13 cellular contexts compared by ENCODE assay signal in genomic region chr6:148432405-148433195, GRCh38.
DNase-seq lines count a peak whose midpoint lies in the region; ATAC-seq and TF ChIP-seq lines count a peak whose summit lies in the region.
"Had no signal": no experiment of that assay in that cellular context is flagged by ENCODE, and none has a peak within 500 bp of the region (broad histone marks: within the 10 kb centered on the region; RNA-seq: fewer than 3 reads in every experiment).

No MANE protein-coding gene starts in this region.

- H3K9me3 ChIP-seq in GM23248 (ENCODE audit: low read depth) (no peaks in the 10 kb centered on the region), esophagus squamous epithelium (no peaks in the 10 kb centered on the region), osteoblast (ENCODE audit: low read depth, low read length) (no peaks in the 10 kb centered on the region)

- H3K27me3 ChIP-seq in GM23248 (replicated peaks; ENCODE audit: insufficient read depth) (no peaks in the 10 kb centered on the region), esophagus squamous epithelium (no peaks in the 10 kb centered on the region), osteoblast (ENCODE audit: insufficient read depth, low read length) (no peaks in the 10 kb centered on the region)

- in situ Hi-C loops in GM23248 (cut with MboI): no loop called here
- in situ Hi-C loops in KBM-7 (cut with MboI; ENCODE audit: low pct_unique_long_range_greater_than_20kb, low sequenced_read_pairs): no loop called here

- H3K36me3 ChIP-seq in GM23248 (ENCODE audit: low read depth): no peaks in the 10 kb centered on the region
- H3K36me3 ChIP-seq in esophagus squamous epithelium: peaks cover 0 to 17% (median 0%) of the 10 kb centered on the region in 3 donors
- H3K36me3 ChIP-seq in osteoblast (ENCODE audit: insufficient read depth, low read length): no peaks in the 10 kb centered on the region

- DNase-seq in GM23248 (no peak), RPMI7951 (ENCODE audit: low read depth) (peak; percentile 78), esophagus squamous epithelium (lab: John Stamatoyannopoulos, UW) (no peak), osteoblast (ENCODE audit: insufficient read length, low spot score, missing footprints) (no peak), HuH-7.5 (ENCODE audit: low spot score) (no peak), KBM-7 (no peak), KG1 (lab: John Stamatoyannopoulos, UW) (no peak)
- no peak for DNase-seq in activated CD8-positive, alpha-beta memory T cell treated with anti-CD3 and anti-CD28 coated beads, Interleukin-2, amount 10 ng/mL, durations not matched to agents 7 days and 5 days
- DNase-seq: activated CD4-positive, alpha-beta memory T cell treated with anti-CD3 and anti-CD28 coated beads, Interleukin-2, amount 10 ng/mL, durations not matched to agents 7 days and 5 days; amniotic stem cell; natural killer cell; stimulated activated CD4-positive, alpha-beta T cell treated with anti-CD3 and anti-CD28 coated beads, Interleukin-2, amount 100 ng/mL, for 48 hours had no signal

- H3K4me3 Mint-ChIP-seq in activated CD8-positive, alpha-beta memory T cell treated with anti-CD3 and anti-CD28 coated beads, Interleukin-2, amount 10 ng/mL, durations not matched to agents 7 days and 5 days: no peak overlapping the region
- H3K4me3 Mint-ChIP-seq: activated CD4-positive, alpha-beta memory T cell treated with anti-CD3 and anti-CD28 coated beads, Interleukin-2, amount 10 ng/mL, durations not matched to agents 7 days and 5 days; natural killer cell; type B pancreatic cell had no signal

- TF ChIP-seq POLR2A in esophagus squamous epithelium (IDR thresholded peaks at IDR 0.05): no peak

- H3K4me1 ChIP-seq in GM23248 (ENCODE audit: insufficient read depth): peaks cover 17% of the 10 kb centered on the region
- peaks cover 6 to 29% (median 17%) of the 10 kb centered on the region in 3 donors for H3K4me1 ChIP-seq in esophagus squamous epithelium
- H3K4me1 ChIP-seq in osteoblast (ENCODE audit: insufficient read depth, low read length): peaks cover 7% of the 10 kb centered on the region

- no peaks in the 10 kb centered on the region for H3K4me1 Mint-ChIP-seq in activated CD8-positive, alpha-beta memory T cell treated with anti-CD3 and anti-CD28 coated beads, Interleukin-2, amount 10 ng/mL, durations not matched to agents 7 days and 5 days
- H3K4me1 Mint-ChIP-seq: activated CD4-positive, alpha-beta memory T cell treated with anti-CD3 and anti-CD28 coated beads, Interleukin-2, amount 10 ng/mL, durations not matched to agents 7 days and 5 days; natural killer cell had no signal

- H3K27ac ChIP-seq in GM23248 (no peak overlapping the region), esophagus squamous epithelium (peak overlapping the region in 3 of 4 donors; percentile 42 to 57 (median 51)), osteoblast (ENCODE audit: low read depth, low read length) (no peak overlapping the region)

- H3K36me3 Mint-ChIP-seq in activated CD8-positive, alpha-beta memory T cell treated with anti-CD3 and anti-CD28 coated beads, Interleukin-2, amount 10 ng/mL, durations not matched to agents 7 days and 5 days: no peaks in the 10 kb centered on the region
- H3K36me3 Mint-ChIP-seq: natural killer cell had no signal

- H3K4me2 ChIP-seq in GM23248 (ENCODE audit: unreplicated experiment) (peak overlapping the region; percentile 10), osteoblast (ENCODE audit: insufficient read depth, low read length) (peak overlapping the region; percentile 14)

- peaks cover 4% of the 10 kb centered on the region; the same call in 1 of the 2 replicates for H3F3A ChIP-seq in GM23248 (ENCODE audit: insufficient read depth)

- H3K4me3 ChIP-seq in GM23248: no peak overlapping the region
- peak overlapping the region in 1 of 4 donors; percentile 5 for H3K4me3 ChIP-seq in esophagus squamous epithelium
- H3K4me3 ChIP-seq in osteoblast (ENCODE audit: insufficient read depth, low read length): no peak overlapping the region

- H3K27ac Mint-ChIP-seq in activated CD8-positive, alpha-beta memory T cell treated with anti-CD3 and anti-CD28 coated beads, Interleukin-2, amount 10 ng/mL, durations not matched to agents 7 days and 5 days: no peak overlapping the region
- H3K27ac Mint-ChIP-seq: activated CD4-positive, alpha-beta memory T cell treated with anti-CD3 and anti-CD28 coated beads, Interleukin-2, amount 10 ng/mL, durations not matched to agents 7 days and 5 days; natural killer cell; type B pancreatic cell had no signal

- WGBS in GM23248 (ENCODE audit: low coverage in 1 of 2, low lambda C conversion rate in 2 of 2, missing lambda C conversion rate in 2 of 2), 2 experiments: 38 to 41% methylated on average over 7 of the region's 7 CpGs
- WGBS in esophagus squamous epithelium, 2 donors: 26 to 37% methylated on average over 4 to 6 of the region's 7 CpGs

- TF ChIP-seq CTCF in esophagus squamous epithelium (IDR thresholded peaks at IDR 0.05) (no peak), osteoblast (IDR thresholded peaks at IDR 0.05; ENCODE audit: extremely low read depth, low read depth, low read length) (no peak)

- H3K9ac ChIP-seq in GM23248: no peak overlapping the region

- no peak for ATAC-seq in activated CD8-positive, alpha-beta memory T cell treated with anti-CD3 and anti-CD28 coated beads, Interleukin-2, amount 10 ng/mL, durations not matched to agents 7 days and 5 days
- ATAC-seq: natural killer cell had no signal

- H4K20me1 ChIP-seq in GM23248 (ENCODE audit: insufficient read depth) (no peaks in the 10 kb centered on the region), osteoblast (ENCODE audit: insufficient read depth, low read length) (no peaks in the 10 kb centered on the region)

- peaks cover 6% of the 10 kb centered on the region for H3K27me3 Mint-ChIP-seq in activated CD8-positive, alpha-beta memory T cell treated with anti-CD3 and anti-CD28 coated beads, Interleukin-2, amount 10 ng/mL, durations not matched to agents 7 days and 5 days
- H3K27me3 Mint-ChIP-seq: type B pancreatic cell had no signal

- no peaks in the 10 kb centered on the region for H3K9me2 ChIP-seq in GM23248 (ENCODE audit: insufficient read depth)

- CTCF ChIA-PET in activated CD8-positive, alpha-beta memory T cell treated with anti-CD3 and anti-CD28 coated beads, Interleukin-2, amount 10 ng/mL, durations not matched to agents 7 days and 5 days (lab: Charles Lee): no interaction called here

- H3K79me2 ChIP-seq in GM23248 (ENCODE audit: insufficient read depth) (peaks cover 95% of the 10 kb centered on the region), osteoblast (ENCODE audit: insufficient read depth, low read length) (no peaks in the 10 kb centered on the region)

- H3K9me3 Mint-ChIP-seq in activated CD8-positive, alpha-beta memory T cell treated with anti-CD3 and anti-CD28 coated beads, Interleukin-2, amount 10 ng/mL, durations not matched to agents 7 days and 5 days (ENCODE audit: low read depth): no peaks in the 10 kb centered on the region
- H3K9me3 Mint-ChIP-seq: activated CD4-positive, alpha-beta memory T cell treated with anti-CD3 and anti-CD28 coated beads, Interleukin-2, amount 10 ng/mL, durations not matched to agents 7 days and 5 days; natural killer cell; type B pancreatic cell had no signal

- H2AFZ ChIP-seq in GM23248 (no peak overlapping the region), osteoblast (ENCODE audit: low read length) (no peak overlapping the region)

- intact Hi-C loops in esophagus squamous epithelium (cut with DNase I): no loop called here

Comparison
In these comparisons a context has a peak if more than half of its experiments do, and no peak if none do; other contexts are left out.
1. H3K27ac ChIP-seq: peak in esophagus squamous epithelium (3 of 4); none in GM23248 (single experiment) and osteoblast (single experiment).